32 cellular contexts compared by ENCODE assay signal in the genomic region with DNA sequence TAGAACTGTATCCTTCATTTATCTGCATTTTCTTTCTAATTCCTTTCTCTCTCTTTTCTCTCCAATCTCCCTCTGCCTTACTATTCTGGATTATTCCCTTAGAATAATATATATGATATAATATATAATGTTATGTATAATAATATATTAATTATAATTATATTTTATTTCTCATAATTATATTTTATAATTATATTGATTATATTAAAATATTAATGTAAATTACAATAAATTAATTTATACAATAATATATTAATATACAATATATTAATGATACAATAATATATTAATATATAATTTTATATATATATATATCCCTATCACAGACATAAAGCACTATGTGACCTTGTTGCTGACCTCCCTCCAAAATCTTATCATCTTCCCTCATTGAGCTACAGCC.
"Had no signal": no experiment of that assay in that cellular context is flagged by ENCODE, and none has a peak within 500 bp of the region (broad histone marks: within the 10 kb centered on the region; RNA-seq: fewer than 3 reads in every experiment).

No MANE protein-coding gene starts in this region.

- H3K27me3 Mint-ChIP-seq: activated CD4-positive, alpha-beta memory T cell treated with anti-CD3 and anti-CD28 coated beads, Interleukin-2, amount 10 ng/mL, durations not matched to agents 7 days and 5 days; activated CD4-positive, alpha-beta T cell treated with anti-CD3 and anti-CD28 coated beads, Interleukin-2, amount 10 ng/mL, durations not matched to agents 7 days and 5 days; activated naive CD8-positive, alpha-beta T cell; activated T-helper 17 cell treated with anti-CD3 and anti-CD28 coated beads, Interleukin-2, amount 50 U/mL, for 72 hours; central memory CD8-positive, alpha-beta T cell; dendritic cell treated with granulocyte-macrophage colony-stimulating factor and Interleukin-4, amounts not matched to agents 40 ng/mL and 50 ng/mL, for 4 days; T-helper 17 cell had no signal

- H3K9me3 Mint-ChIP-seq: endodermal cell had no signal

- ATAC-seq: activated T-cell treated with anti-CD3 and anti-CD28 coated beads, Interleukin-2, amount 50 U/mL, for 4 hours; activated T-helper 17 cell treated with anti-CD3 and anti-CD28 coated beads, Interleukin-2, amount 50 U/mL, for 72 hours; foreskin keratinocyte; gastroesophageal sphincter; heart right ventricle; T-helper 17 cell had no signal

- H3K4me3 Mint-ChIP-seq: activated CD4-positive, alpha-beta memory T cell treated with anti-CD3 and anti-CD28 coated beads, Interleukin-2, amount 10 ng/mL, durations not matched to agents 7 days and 5 days; activated CD4-positive, alpha-beta T cell treated with anti-CD3 and anti-CD28 coated beads, Interleukin-2, amount 10 ng/mL, durations not matched to agents 7 days and 5 days; activated naive CD8-positive, alpha-beta T cell; activated T-cell treated with anti-CD3 and anti-CD28 coated beads, Interleukin-2, amount 50 U/mL, for 4 hours; activated T-helper 17 cell treated with anti-CD3 and anti-CD28 coated beads, Interleukin-2, amount 50 U/mL, for 72 hours; central memory CD8-positive, alpha-beta T cell; dendritic cell treated with granulocyte-macrophage colony-stimulating factor and Interleukin-4, amounts not matched to agents 40 ng/mL and 50 ng/mL, for 4 days; endodermal cell; T-helper 17 cell; T-helper 2 cell treated with Interferon-gamma antibody and Interleukin-4, amounts not matched to agents 5 μg/mL and 100 μg/mL, for 36 hours had no signal

- H3K4me1 ChIP-seq: esophagus muscularis mucosa, foreskin keratinocyte, gastroesophageal sphincter, heart right ventricle had no signal

- H3K27ac Mint-ChIP-seq: activated CD4-positive, alpha-beta memory T cell treated with anti-CD3 and anti-CD28 coated beads, Interleukin-2, amount 10 ng/mL, durations not matched to agents 7 days and 5 days; activated CD4-positive, alpha-beta T cell treated with anti-CD3 and anti-CD28 coated beads, Interleukin-2, amount 10 ng/mL, durations not matched to agents 7 days and 5 days; activated naive CD8-positive, alpha-beta T cell; activated T-helper 17 cell treated with anti-CD3 and anti-CD28 coated beads, Interleukin-2, amount 50 U/mL, for 72 hours; dendritic cell treated with granulocyte-macrophage colony-stimulating factor and Interleukin-4, amounts not matched to agents 40 ng/mL and 50 ng/mL, for 4 days; endodermal cell; T-helper 17 cell; T-helper 2 cell treated with Interferon-gamma antibody and Interleukin-4, amounts not matched to agents 5 μg/mL and 100 μg/mL, for 36 hours had no signal

- H3K9me3 ChIP-seq: gastroesophageal sphincter had no signal

- H3K36me3 ChIP-seq: brain microvascular endothelial cell, esophagus muscularis mucosa, gastroesophageal sphincter, heart right ventricle had no signal

- H3K27me3 ChIP-seq: brain microvascular endothelial cell, dorsolateral prefrontal cortex, esophagus muscularis mucosa, foreskin keratinocyte, gastroesophageal sphincter, heart right ventricle had no signal

- H3K36me3 Mint-ChIP-seq: activated naive CD8-positive, alpha-beta T cell had no signal

- FAIRE-seq: astrocyte, bronchial epithelial cell had no signal

- H3K27ac ChIP-seq: brain microvascular endothelial cell, coronary artery, dorsolateral prefrontal cortex, esophagus muscularis mucosa, foreskin keratinocyte, gastroesophageal sphincter, heart right ventricle had no signal

- H3K4me1 Mint-ChIP-seq: activated CD4-positive, alpha-beta memory T cell treated with anti-CD3 and anti-CD28 coated beads, Interleukin-2, amount 10 ng/mL, durations not matched to agents 7 days and 5 days; activated CD4-positive, alpha-beta T cell treated with anti-CD3 and anti-CD28 coated beads, Interleukin-2, amount 10 ng/mL, durations not matched to agents 7 days and 5 days; activated T-helper 17 cell treated with anti-CD3 and anti-CD28 coated beads, Interleukin-2, amount 50 U/mL, for 72 hours; central memory CD8-positive, alpha-beta T cell; endodermal cell; T-helper 17 cell had no signal

- DNase-seq: activated CD4-positive, alpha-beta memory T cell treated with anti-CD3 and anti-CD28 coated beads, Interleukin-2, amount 10 ng/mL, durations not matched to agents 7 days and 5 days; activated CD4-positive, alpha-beta T cell treated with anti-CD3 and anti-CD28 coated beads for 1 hour; activated CD4-positive, alpha-beta T cell treated with anti-CD3 and anti-CD28 coated beads for 4 hours; activated CD4-positive, alpha-beta T cell treated with anti-CD3 and anti-CD28 coated beads, Interleukin-2, amount 10 ng/mL, durations not matched to agents 7 days and 5 days; activated CD4-positive, alpha-beta T cell treated with anti-CD3 and anti-CD28 coated beads, Interleukin-2, amount 50 U/mL, for 4 hours; activated effector memory CD4-positive, alpha-beta T cell treated with Interleukin-2 at 50 U/mL for 16 hours; activated gamma-delta T cell treated with Interleukin-2 at 50 U/mL for 16 hours; activated naive CD4-positive, alpha-beta T cell treated with anti-CD3 and anti-CD28 coated beads, Interleukin-2, amount 50 U/mL, for 16 hours; activated naive CD4-positive, alpha-beta T cell treated with Interleukin-2 at 50 U/mL for 16 hours; activated T-cell treated with anti-CD3 and anti-CD28 coated beads, Interleukin-2, amount 50 U/mL, for 4 hours; amniotic stem cell; anterior cingulate cortex; brain microvascular endothelial cell; dorsolateral prefrontal cortex; effector memory CD4-positive, alpha-beta T cell; endodermal cell; erythroblast; foreskin keratinocyte; heart right ventricle; T-helper 1 cell; T-helper 17 cell; T1000 had no signal

- H3K4me3 ChIP-seq: coronary artery, dorsolateral prefrontal cortex, esophagus muscularis mucosa, gastroesophageal sphincter, heart right ventricle had no signal
